In the genomic region with DNA sequence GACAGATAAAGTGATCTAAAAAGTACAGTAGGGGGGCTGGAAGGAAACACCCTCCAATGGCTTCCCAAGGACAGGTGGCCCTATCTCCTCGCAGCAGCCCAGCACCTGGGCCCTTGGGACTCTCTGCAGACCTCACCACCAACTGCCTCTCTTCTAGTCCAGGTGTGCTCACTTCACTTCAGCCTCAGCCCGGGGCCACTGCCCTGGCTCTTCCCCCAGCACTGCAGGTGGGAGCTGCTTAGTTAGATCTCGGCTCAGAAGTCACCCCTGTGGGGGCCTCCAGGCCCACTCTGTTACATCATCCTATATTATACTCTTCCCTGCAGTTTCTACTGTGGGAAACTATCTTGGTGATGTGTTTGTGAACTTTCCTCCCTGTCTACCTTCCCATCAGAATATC, we compare ENCODE assay signal across 9 cellular contexts. TPM values are rescaled to one million over a fixed set of nuclear protein-coding genes. Genes with fewer than 3 reads are reported as not detected.
A peak's percentile ranks its signal among the peaks of the same experiment; 100 is the strongest.
DNase-seq lines count a peak whose midpoint lies in the region; ATAC-seq and TF ChIP-seq lines count a peak whose summit lies in the region.
"Had no signal": no experiment of that assay in that cellular context is flagged by ENCODE, and none has a peak within 500 bp of the region (broad histone marks: within the 10 kb centered on the region; RNA-seq: fewer than 3 reads in every experiment).

No MANE protein-coding gene starts in this region.

- H3K23ac ChIP-seq in neuronal stem cell (ENCODE audit: low read depth, low read length, poor library complexity), result no peak overlapping the region

- peaks cover 42% of the 10 kb centered on the region for H3K27me3 Mint-ChIP-seq in activated T-cell treated with anti-CD3 and anti-CD28 coated beads, Interleukin-2, amount 50 U/mL, for 4 hours (ENCODE audit: low read depth)

- H2AK5ac ChIP-seq in neuronal stem cell (ENCODE audit: low read depth, low read length), result no peak overlapping the region

- H3K27ac ChIP-seq in C4-2B (peak overlapping the region; percentile 92), neuronal stem cell (replicated peaks; ENCODE audit: low read length) (no peak overlapping the region)

- no peak overlapping the region for H2BK120ac ChIP-seq in neuronal stem cell (ENCODE audit: low read depth, low read length)

- H3K9me3 Mint-ChIP-seq in activated T-cell treated with anti-CD3 and anti-CD28 coated beads, Interleukin-2, amount 50 U/mL, for 4 hours, result no peaks in the 10 kb centered on the region
- H3K9me3 Mint-ChIP-seq: activated naive CD8-positive, alpha-beta T cell treated with anti-CD3 and anti-CD28 coated beads, Interleukin-2, amount 10 ng/mL, durations not matched to agents 7 days and 5 days had no signal

- H3K4me3 Mint-ChIP-seq in activated T-cell treated with anti-CD3 and anti-CD28 coated beads, Interleukin-2, amount 50 U/mL, for 4 hours, result no peak overlapping the region
- H3K4me3 Mint-ChIP-seq: activated naive CD8-positive, alpha-beta T cell treated with anti-CD3 and anti-CD28 coated beads, Interleukin-2, amount 10 ng/mL, durations not matched to agents 7 days and 5 days had no signal

- H3K4me2 ChIP-seq in neuronal stem cell (ENCODE audit: insufficient read depth, low read length, poor library complexity, severe bottlenecking), result no peak overlapping the region

- no peak overlapping the region for H3K14ac ChIP-seq in neuronal stem cell (ENCODE audit: low read length)

- no CpG with 5 or more reads among the region's 3 CpGs for WGBS in neuronal stem cell (ENCODE audit: extremely low coverage in 2 of 2, insufficient read length in 2 of 2, insufficient replicate concordance in 1 of 2), 2 donors

- H3K18ac ChIP-seq in neuronal stem cell (ENCODE audit: low read length), result peak overlapping the region; percentile 11

- peaks cover 13 to 14% of the 10 kb centered on the region in 2 donors for H3K4me1 ChIP-seq in neuronal stem cell (ENCODE audit: control insufficient read depth in 2 of 2, insufficient read depth in 1 of 2, low read depth in 1 of 2, low read length in 2 of 2)

- H3K36me3 Mint-ChIP-seq in activated T-cell treated with anti-CD3 and anti-CD28 coated beads, Interleukin-2, amount 50 U/mL, for 4 hours (ENCODE audit: insufficient read depth), result no peaks in the 10 kb centered on the region
- H3K36me3 Mint-ChIP-seq: activated naive CD8-positive, alpha-beta T cell treated with anti-CD3 and anti-CD28 coated beads, Interleukin-2, amount 10 ng/mL, durations not matched to agents 7 days and 5 days had no signal

- peaks cover 0 to 21% (median 9%) of the 10 kb centered on the region in 3 experiments for H3K27me3 ChIP-seq in neuronal stem cell (ENCODE audit: control insufficient read depth in 3 of 3, insufficient read depth in 3 of 3, low read depth in 1 of 3, low read length in 3 of 3)

- no peak for TF ChIP-seq CTCF in C4-2B (conservative IDR thresholded peaks at IDR 0.05)
- no peak for TF ChIP-seq CTCF in epithelial cell of proximal tubule (conservative IDR thresholded peaks at IDR 0.05; ENCODE audit: low read depth, low read length)

- no peak overlapping the region for H4K91ac ChIP-seq in neuronal stem cell (ENCODE audit: low read depth, low read length, poor library complexity)

- H4K8ac ChIP-seq in neuronal stem cell (ENCODE audit: low read depth, low read length), result no peak overlapping the region

- H2AFZ ChIP-seq in neuronal stem cell (ENCODE audit: low read length), result peak overlapping the region; percentile 90

- peak overlapping the region; percentile 76 for H2BK5ac ChIP-seq in neuronal stem cell (ENCODE audit: low read length)

- H3K4me3 ChIP-seq in Jurkat, Clone E6-1 (ENCODE audit: low read length), result no peak overlapping the region
- H3K4me3 ChIP-seq in epithelial cell of proximal tubule (ENCODE audit: low read depth, low read length) (peak overlapping the region; percentile 62), neuronal stem cell (ENCODE audit: low read length in 2 of 2) (peak overlapping the region in 1 of 2 donors; percentile 67)

- ATAC-seq in GM18502 (IDR thresholded peaks at IDR 0.05; ENCODE audit: poor library complexity, unreplicated experiment), result no peak
- no peak for ATAC-seq in activated T-cell treated with anti-CD3 and anti-CD28 coated beads, Interleukin-2, amount 50 U/mL, for 4 hours

- H3K9ac ChIP-seq in neuronal stem cell (ENCODE audit: low read depth, low read length, poor library complexity), result no peak overlapping the region

- peaks cover 6 to 13% of the 10 kb centered on the region in 2 donors for H3K9me3 ChIP-seq in neuronal stem cell (replicated peaks in 1 of 2; ENCODE audit: control insufficient read depth in 2 of 2, insufficient read depth in 1 of 2, low read depth in 1 of 2, low read length in 2 of 2)

- no peak overlapping the region for H2BK12ac ChIP-seq in neuronal stem cell (ENCODE audit: low read length)

- H3K4ac ChIP-seq in neuronal stem cell (ENCODE audit: low read length), result no peak overlapping the region

- peaks cover 0 to 9% of the 10 kb centered on the region in 2 donors for H3K36me3 ChIP-seq in neuronal stem cell (replicated peaks in 1 of 2; ENCODE audit: control insufficient read depth in 2 of 2, insufficient read depth in 2 of 2, low read length in 2 of 2)

- H2BK15ac ChIP-seq in neuronal stem cell (ENCODE audit: low read length), result no peak overlapping the region

- peaks cover 9% of the 10 kb centered on the region for H3K4me1 Mint-ChIP-seq in activated T-cell treated with anti-CD3 and anti-CD28 coated beads, Interleukin-2, amount 50 U/mL, for 4 hours (ENCODE audit: low read depth)

- DNase-seq in Jurkat, Clone E6-1 (ENCODE audit: low read depth, low spot score), result peak; percentile 31
- no peak for DNase-seq in epithelial cell of proximal tubule (ENCODE audit: low read depth)
- DNase-seq in neuronal stem cell (ENCODE audit: low spot score), result no peak
- no peak for DNase-seq in DMS79 treated with DMSO at 0.1 percent for 48 hours (lab: John Stamatoyannopoulos, UW)
- DNase-seq in T-helper 9 cell, result no peak
- DNase-seq in activated T-cell treated with anti-CD3 and anti-CD28 coated beads, Interleukin-2, amount 50 U/mL, for 4 hours, result no peak
- DNase-seq: activated naive CD8-positive, alpha-beta T cell treated with anti-CD3 and anti-CD28 coated beads, Interleukin-2, amount 10 ng/mL, durations not matched to agents 7 days and 5 days had no signal

- peaks cover 5% of the 10 kb centered on the region for H3K79me1 ChIP-seq in neuronal stem cell (ENCODE audit: low read depth, low read length)

RNA-seq across cellular contexts. Expression of gene KLF15, which starts 2.0 kb away (rescaled TPM):
- 0.79 TPM for polyA plus RNA-seq in Jurkat, Clone E6-1 (2012; ENCODE audit: insufficient read depth, insufficient read length)
- 0.14 TPM in 1 of 2 replicates, not detected in the other for total RNA-seq in epithelial cell of proximal tubule
- 6.0 TPM for polyA plus RNA-seq in neuronal stem cell (2013, experiment 1 of 2)
- polyA plus RNA-seq in neuronal stem cell (2013, experiment 2 of 2), result 5.6 TPM
- total RNA-seq in activated T-cell treated with anti-CD3 and anti-CD28 coated beads, Interleukin-2, amount 50 U/mL, for 4 hours, result under 1 TPM; 0.18 to 0.28 (median 0.22) TPM

RNA-seq across cellular contexts. Expression of gene CFAP100, which starts 39.5 kb away (rescaled TPM):
- polyA plus RNA-seq in Jurkat, Clone E6-1 (2012; ENCODE audit: insufficient read depth, insufficient read length), result not detected
- not detected in 2 replicates for total RNA-seq in epithelial cell of proximal tubule
- 3.9 TPM for polyA plus RNA-seq in neuronal stem cell (2013, experiment 1 of 2)
- polyA plus RNA-seq in neuronal stem cell (2013, experiment 2 of 2), result 2.8 TPM
- not detected for total RNA-seq in activated T-cell treated with anti-CD3 and anti-CD28 coated beads, Interleukin-2, amount 50 U/mL, for 4 hours
- total RNA-seq: activated naive CD8-positive, alpha-beta T cell treated with anti-CD3 and anti-CD28 coated beads, Interleukin-2, amount 10 ng/mL, durations not matched to agents 7 days and 5 days had no signal
